Comparison of ENCODE assay signal across 8 cellular contexts in the genomic region with DNA sequence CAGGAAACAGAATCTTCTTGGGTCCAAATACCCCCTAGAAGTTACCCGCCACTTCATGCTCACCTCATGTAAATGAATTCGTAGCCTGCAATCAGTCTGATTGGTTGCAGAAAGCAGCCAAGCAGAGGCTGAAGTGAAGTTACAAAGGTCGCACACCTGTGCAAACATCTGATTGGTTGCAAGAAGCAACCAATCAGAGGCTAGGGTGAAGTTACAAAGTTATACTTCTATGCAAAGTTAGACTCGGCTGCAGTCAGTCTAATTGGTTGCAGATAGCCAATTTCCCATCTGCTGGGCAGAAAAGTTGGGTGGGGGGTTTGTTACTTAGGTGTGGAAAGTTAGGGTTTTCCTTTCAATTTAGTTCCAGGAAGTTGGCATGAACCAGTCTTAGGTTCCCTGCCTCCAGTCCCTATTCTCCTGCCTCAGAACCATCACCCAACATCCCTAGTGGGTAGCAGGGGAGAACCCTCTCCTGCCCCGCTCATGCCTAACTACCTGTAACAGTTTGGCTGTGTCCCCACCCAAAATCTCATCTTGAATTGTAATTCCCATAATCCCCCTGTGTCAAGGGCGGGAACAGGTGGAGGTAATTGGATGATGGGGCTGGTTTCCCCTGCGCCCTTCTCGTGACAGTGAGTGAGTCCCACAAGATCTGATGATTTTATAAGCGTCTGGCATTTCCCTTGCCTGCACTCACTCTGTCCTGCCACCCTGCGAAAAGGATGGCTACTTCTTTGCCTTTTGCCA. TPM values are rescaled to one million over a fixed set of nuclear protein-coding genes. Genes with fewer than 3 reads are reported as not detected.
DNase-seq lines count a peak whose midpoint lies in the region; ATAC-seq and TF ChIP-seq lines count a peak whose summit lies in the region.

No MANE protein-coding gene starts in this region.

- intact Hi-C loops in ovary (cut with DNase I): loop anchor here in 3 of 4 donors (2.0 to 10.0 kb wide), 3 partner anchors 64 to 374 kb away; partner anchors contain the start of gene ATOSB (in 1 of the 3)
- intact Hi-C loops in left colon (cut with DNase I, micrococcal nuclease): loop anchor here (5.0 kb wide), 2 partner anchors 59 to 64 kb away; no protein-coding TSS in a partner anchor

- H3K36me3 Mint-ChIP-seq in CD8-positive, alpha-beta memory T cell: no peaks in the 10 kb centered on the region

- H3K36me3 ChIP-seq in CD8-positive, alpha-beta memory T cell (ENCODE audit: insufficient read depth, low read length): no peaks in the 10 kb centered on the region
- H3K36me3 ChIP-seq in ovary: no peaks in the 10 kb centered on the region

- H3K27ac Mint-ChIP-seq in CD8-positive, alpha-beta memory T cell: no peak overlapping the region

- H3K4me1 Mint-ChIP-seq in CD8-positive, alpha-beta memory T cell: peaks cover 9 to 18% (median 13%) of the 10 kb centered on the region in 3 donors

- no peak for TF ChIP-seq CTCF in RWPE1 (conservative IDR thresholded peaks at IDR 0.05; ENCODE audit: low read depth)
- TF ChIP-seq CTCF in epithelial cell of proximal tubule (conservative IDR thresholded peaks at IDR 0.05; ENCODE audit: low read depth, low read length): no peak
- TF ChIP-seq CTCF in ovary (IDR thresholded peaks at IDR 0.05): no peak
- TF ChIP-seq CTCF in foreskin keratinocyte (conservative IDR thresholded peaks at IDR 0.05): no peak

- no peaks in the 10 kb centered on the region for H3K9me3 ChIP-seq in CD8-positive, alpha-beta memory T cell (ENCODE audit: low read length)
- H3K9me3 ChIP-seq in ovary: no peaks in the 10 kb centered on the region

- peak overlapping the region; percentile 20 to 72 (median 46) for H3K4me3 Mint-ChIP-seq in CD8-positive, alpha-beta memory T cell

- CTCF ChIA-PET in CD8-positive, alpha-beta memory T cell (lab: Charles Lee): interaction anchor here (1.7 kb wide), 1 partner anchor 17 kb away, joined by 4 read pairs; no protein-coding TSS in a partner anchor
- CTCF ChIA-PET in RWPE1 (lab: Yijun Ruan, JAX): interaction anchor here (0.6 to 1.6 kb wide), 4 partner anchors 65 to 494 kb away, joined by 3 to 12 read pairs (median 4); partner anchors contain the start of gene FANCG

- POLR2A ChIA-PET in CD8-positive, alpha-beta memory T cell (lab: Charles Lee): no interaction called here
- POLR2A ChIA-PET in RWPE1 (lab: Yijun Ruan, JAX; ENCODE audit: low non-redundant PET): no interaction called here

- no peak for TF ChIP-seq POLR2A in ovary (IDR thresholded peaks at IDR 0.05)

- peaks cover 4% of the 10 kb centered on the region for H3K27me3 ChIP-seq in CD8-positive, alpha-beta memory T cell (ENCODE audit: insufficient read depth, low read length, poor library complexity, severe bottlenecking)
- H3K27me3 ChIP-seq in ovary: no peaks in the 10 kb centered on the region
- H3K27me3 ChIP-seq in foreskin keratinocyte: no peaks in the 10 kb centered on the region

- peak overlapping the region; percentile 39 for H3K4me3 ChIP-seq in CD8-positive, alpha-beta memory T cell (ENCODE audit: low read length)
- H3K4me3 ChIP-seq in epithelial cell of proximal tubule (ENCODE audit: low read depth, low read length) (peak overlapping the region; percentile 85), ovary (peak overlapping the region; percentile 62)

- WGBS in ovary, 3 donors: 77 to 80% (median 77%) methylated on average over 10 of the region's 10 CpGs

- no peak for ATAC-seq in left colon
- no peak for ATAC-seq in foreskin keratinocyte
- no peak for ATAC-seq in HG02852 (IDR thresholded peaks at IDR 0.05; ENCODE audit: unreplicated experiment)

- no peak overlapping the region for H3K27ac ChIP-seq in CD8-positive, alpha-beta memory T cell (ENCODE audit: low read depth, low read length)
- H3K27ac ChIP-seq in RWPE1: peak overlapping the region; percentile 95
- peak overlapping the region in 1 of 2 donors; percentile 87 for H3K27ac ChIP-seq in ovary
- H3K27ac ChIP-seq in foreskin keratinocyte: no peak overlapping the region

- H3K27me3 Mint-ChIP-seq in CD8-positive, alpha-beta memory T cell: peaks cover 27 to 45% of the 10 kb centered on the region in 2 donors

- H3K9me3 Mint-ChIP-seq in CD8-positive, alpha-beta memory T cell: no peaks in the 10 kb centered on the region

- TF ChIP-seq EP300 in ovary (IDR thresholded peaks at IDR 0.05): no peak

- no peak for DNase-seq in CD8-positive, alpha-beta memory T cell
- DNase-seq in RWPE1 (ENCODE audit: low spot score) (no peak), epithelial cell of proximal tubule (ENCODE audit: low read depth) (no peak), ovary (no peak), left colon (no peak), SHP77 (lab: John Stamatoyannopoulos, UW) (no peak), foreskin keratinocyte (no peak)

- H3K4me1 ChIP-seq in CD8-positive, alpha-beta memory T cell (ENCODE audit: insufficient read depth, low read length): no peaks in the 10 kb centered on the region
- peaks cover 8% of the 10 kb centered on the region for H3K4me1 ChIP-seq in ovary (ENCODE audit: insufficient read depth)
- H3K4me1 ChIP-seq in foreskin keratinocyte: peaks cover 10% of the 10 kb centered on the region

RNA-seq across cellular contexts. Expression of gene RUSC2, which starts 1.2 kb away (rescaled TPM):
- 1 to 10 TPM; 1.1 TPM for total RNA-seq in CD8-positive, alpha-beta memory T cell
- not detected for polyA plus RNA-seq in CD8-positive, alpha-beta memory T cell
- total RNA-seq in epithelial cell of proximal tubule (18.9 and 21.7 TPM in 2 replicates), ovary (10 to 100 TPM; 13.9 to 41.1 (median 31.7) TPM), left colon (1 to 10 TPM; 7.7 to 9.2 TPM), foreskin keratinocyte (15.5 and 16.2 TPM in 2 replicates)
- polyA plus RNA-seq in ovary (10 to 100 TPM in 1 of 2 donors, 1 to 10 TPM in 1; 7.4 to 20.9 TPM), foreskin keratinocyte (8.4 and 9.0 TPM in 2 replicates)
